8 cellular contexts compared by ENCODE assay signal in the genomic region with DNA sequence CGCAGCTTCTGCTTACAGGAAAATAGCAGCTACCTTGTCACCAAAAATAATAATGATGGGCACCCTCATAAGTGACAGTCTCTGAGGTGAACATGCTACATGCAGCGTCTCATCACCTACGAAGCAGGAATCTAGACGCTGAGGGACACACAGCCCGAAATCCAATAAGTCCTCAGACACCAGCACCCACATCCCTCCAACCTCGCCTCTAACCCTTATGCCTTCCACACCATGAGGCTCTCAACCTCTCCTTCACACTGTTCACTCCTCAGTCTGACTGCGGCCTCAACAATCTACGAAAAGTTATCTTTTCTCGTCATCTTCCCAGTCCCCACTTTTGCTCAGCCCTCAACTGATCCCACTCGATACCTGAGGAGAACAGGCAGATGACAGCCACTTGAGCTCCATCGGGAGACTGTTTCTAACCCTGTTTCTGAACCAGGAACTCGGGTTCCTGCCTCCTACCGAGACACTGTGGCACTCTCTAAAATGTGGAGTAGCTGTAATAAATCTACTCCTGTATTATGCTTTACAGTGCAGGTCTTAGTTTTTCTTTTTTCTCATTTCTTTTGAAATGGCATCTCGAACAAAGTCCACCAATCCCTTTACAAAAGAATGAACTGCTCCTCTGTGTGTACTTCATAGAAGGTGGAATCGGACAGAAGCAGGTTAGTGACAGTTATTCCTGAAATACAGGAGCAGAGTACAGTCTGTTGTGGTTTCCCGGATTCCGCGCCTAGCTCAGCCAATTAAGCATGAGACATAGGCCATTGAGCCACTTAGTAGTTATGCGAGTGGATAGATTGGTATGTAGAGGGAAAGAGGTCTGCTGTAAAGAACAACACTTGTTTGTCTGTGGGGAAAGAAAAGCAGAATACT. TPM values are rescaled to one million over a fixed set of nuclear protein-coding genes. Genes with fewer than 3 reads are reported as not detected.
DNase-seq lines count a peak whose midpoint lies in the region; ATAC-seq and TF ChIP-seq lines count a peak whose summit lies in the region.
"Not testable (repeated sequence)": the region's sequence is repeated elsewhere in the genome, so short reads cannot be mapped to it uniquely, and the experiment has no call there.

No MANE protein-coding gene starts in this region.

- not testable (repeated sequence) for H4K20me1 ChIP-seq in SK-N-SH (ENCODE audit: insufficient read depth)

- not testable (repeated sequence) for DNase-seq in AG10803 (ENCODE audit: low read depth); HFF-Myc (ENCODE audit: extremely low read depth, low read depth); SK-N-SH; activated naive CD8-positive, alpha-beta T cell treated with anti-CD3 and anti-CD28 coated beads, Interleukin-2, amount 10 ng/mL, durations not matched to agents 7 days and 5 days; effector memory CD8-positive, alpha-beta T cell; nephron progenitor cell; stimulated activated naive CD8-positive, alpha-beta T cell treated with anti-CD3 and anti-CD28 coated beads, Interleukin-15, amount 100 ng/mL, for 72 hours

- H3K27me3 ChIP-seq in SK-N-SH (ENCODE audit: insufficient read depth): not testable (repeated sequence)

- peak overlapping the region; percentile 97 for H3K27ac Mint-ChIP-seq in activated naive CD8-positive, alpha-beta T cell treated with anti-CD3 and anti-CD28 coated beads, Interleukin-2, amount 10 ng/mL, durations not matched to agents 7 days and 5 days
- H3K27ac Mint-ChIP-seq in effector memory CD8-positive, alpha-beta T cell: peak overlapping the region; percentile 99
- peak overlapping the region; percentile 99 for H3K27ac Mint-ChIP-seq in nephron progenitor cell
- peak overlapping the region; percentile 99 to 100 for H3K27ac Mint-ChIP-seq in stimulated activated naive CD8-positive, alpha-beta T cell treated with anti-CD3 and anti-CD28 coated beads, Interleukin-15, amount 100 ng/mL, for 72 hours

- not testable (repeated sequence) for H3K9me2 ChIP-seq in SK-N-SH

- CTCF ChIA-PET in SK-N-SH (lab: Yijun Ruan, JAX): not testable (repeated sequence)

- peaks cover 29% of the 10 kb centered on the region for H3K79me2 ChIP-seq in SK-N-SH (ENCODE audit: insufficient read depth)

- not testable (repeated sequence) for H3K36me3 Mint-ChIP-seq in activated naive CD8-positive, alpha-beta T cell treated with anti-CD3 and anti-CD28 coated beads, Interleukin-2, amount 10 ng/mL, durations not matched to agents 7 days and 5 days; nephron progenitor cell (ENCODE audit: low read depth)
- H3K36me3 Mint-ChIP-seq in effector memory CD8-positive, alpha-beta T cell (ENCODE audit: insufficient read depth): peaks cover 34% of the 10 kb centered on the region

- POLR2A ChIA-PET in SK-N-SH (lab: Yijun Ruan, JAX): not testable (repeated sequence)
- POLR2A ChIA-PET in activated naive CD8-positive, alpha-beta T cell treated with anti-CD3 and anti-CD28 coated beads, Interleukin-2, amount 10 ng/mL, durations not matched to agents 7 days and 5 days (lab: Charles Lee): interaction anchor here (0.6 to 1.5 kb wide), 2 partner anchors 14 to 46 kb away, joined by 3 to 5 read pairs; no protein-coding TSS in a partner anchor

- not testable (repeated sequence) for TF ChIP-seq EP300 in SK-N-SH (IDR thresholded peaks at IDR 0.05; ENCODE audit: borderline replicate concordance in 1 of 2, low read depth in 1 of 2, low read length in 1 of 2)

- H3K4me3 Mint-ChIP-seq in activated naive CD8-positive, alpha-beta T cell treated with anti-CD3 and anti-CD28 coated beads, Interleukin-2, amount 10 ng/mL, durations not matched to agents 7 days and 5 days: peak overlapping the region; percentile 96
- H3K4me3 Mint-ChIP-seq in effector memory CD8-positive, alpha-beta T cell: peak overlapping the region; percentile 98 to 99
- peak overlapping the region; percentile 99 for H3K4me3 Mint-ChIP-seq in nephron progenitor cell
- H3K4me3 Mint-ChIP-seq in stimulated activated naive CD8-positive, alpha-beta T cell treated with anti-CD3 and anti-CD28 coated beads, Interleukin-15, amount 100 ng/mL, for 72 hours: peak overlapping the region; percentile 99

- not testable (repeated sequence) for TF ChIP-seq CTCF in AG10803 (conservative IDR thresholded peaks at IDR 0.05; ENCODE audit: low read length); HFF-Myc (IDR thresholded peaks at IDR 0.05; ENCODE audit: low read depth, low read length, missing control alignments); SK-N-SH (IDR thresholded peaks at IDR 0.05); nephron progenitor cell (IDR thresholded peaks at IDR 0.05)

- not testable (repeated sequence) for H3K9me3 Mint-ChIP-seq in activated naive CD8-positive, alpha-beta T cell treated with anti-CD3 and anti-CD28 coated beads, Interleukin-2, amount 10 ng/mL, durations not matched to agents 7 days and 5 days; effector memory CD8-positive, alpha-beta T cell; nephron progenitor cell; stimulated activated naive CD8-positive, alpha-beta T cell treated with anti-CD3 and anti-CD28 coated beads, Interleukin-15, amount 100 ng/mL, for 72 hours

- peaks cover 10 to 12% of the 10 kb centered on the region in 2 experiments; a peak in 3 of 4 replicates for H3K4me1 ChIP-seq in SK-N-SH (ENCODE audit: control insufficient read depth in 1 of 2, insufficient read depth in 2 of 2, low read depth in 1 of 2, low read length in 1 of 2)

- H3K4me2 ChIP-seq in SK-N-SH: peak overlapping the region; percentile 76; the same call in 1 of the 2 replicates

- ATAC-seq in activated naive CD8-positive, alpha-beta T cell treated with anti-CD3 and anti-CD28 coated beads, Interleukin-2, amount 10 ng/mL, durations not matched to agents 7 days and 5 days (ENCODE audit: low read depth); effector memory CD8-positive, alpha-beta T cell (replicated peaks); stimulated activated naive CD8-positive, alpha-beta T cell treated with anti-CD3 and anti-CD28 coated beads, Interleukin-15, amount 100 ng/mL, for 72 hours: not testable (repeated sequence)

- peak overlapping the region; percentile 67 to 88; a peak in 3 of 4 replicates for H3K27ac ChIP-seq in SK-N-SH (ENCODE audit: low read depth in 2 of 2, low read length in 1 of 2)

- H3K4me1 Mint-ChIP-seq in activated naive CD8-positive, alpha-beta T cell treated with anti-CD3 and anti-CD28 coated beads, Interleukin-2, amount 10 ng/mL, durations not matched to agents 7 days and 5 days: peaks cover 14% of the 10 kb centered on the region
- H3K4me1 Mint-ChIP-seq in effector memory CD8-positive, alpha-beta T cell (ENCODE audit: low read depth in 2 of 2): peaks cover 10 to 19% of the 10 kb centered on the region in 2 donors
- H3K4me1 Mint-ChIP-seq in nephron progenitor cell: peaks cover 26% of the 10 kb centered on the region
- H3K4me1 Mint-ChIP-seq in stimulated activated naive CD8-positive, alpha-beta T cell treated with anti-CD3 and anti-CD28 coated beads, Interleukin-15, amount 100 ng/mL, for 72 hours: peaks cover 29% of the 10 kb centered on the region

- not testable (repeated sequence) for H3K9me3 ChIP-seq in SK-N-SH; iPS-18c (ENCODE audit: control insufficient read depth, insufficient read depth, low read length)

- peak overlapping the region; percentile 90 for H3K9ac ChIP-seq in SK-N-SH

- H2AFZ ChIP-seq in SK-N-SH (ENCODE audit: low read depth): peak overlapping the region; percentile 88

- not testable (repeated sequence) for H3F3A ChIP-seq in SK-N-SH (replicated peaks; ENCODE audit: insufficient read depth)

- peaks cover 6 to 10% of the 10 kb centered on the region in 2 experiments for H3K36me3 ChIP-seq in SK-N-SH (replicated peaks in 1 of 2; ENCODE audit: control insufficient read depth in 1 of 2, insufficient read depth in 2 of 2, low read length in 1 of 2)

- H3K4me3 ChIP-seq in AG10803 (ENCODE audit: low read length): peak overlapping the region; percentile 99
- peak overlapping the region; percentile 79 for H3K4me3 ChIP-seq in HFF-Myc (replicated peaks; ENCODE audit: low read depth, low read length)
- peak overlapping the region; percentile 89 to 97 for H3K4me3 ChIP-seq in SK-N-SH (ENCODE audit: low read depth in 2 of 2, low read length in 1 of 2)
- H3K4me3 ChIP-seq in iPS-18c (ENCODE audit: insufficient read depth, low read depth, low read length): peak overlapping the region; percentile 36; the same call in 1 of the 2 replicates

- 82% methylated on average over 15 of the region's 19 CpGs for WGBS in SK-N-SH (ENCODE audit: low lambda C conversion rate)

- not testable (repeated sequence) for H3K27me3 Mint-ChIP-seq in activated naive CD8-positive, alpha-beta T cell treated with anti-CD3 and anti-CD28 coated beads, Interleukin-2, amount 10 ng/mL, durations not matched to agents 7 days and 5 days; effector memory CD8-positive, alpha-beta T cell; nephron progenitor cell (ENCODE audit: low read depth, poor library complexity); stimulated activated naive CD8-positive, alpha-beta T cell treated with anti-CD3 and anti-CD28 coated beads, Interleukin-15, amount 100 ng/mL, for 72 hours

- TF ChIP-seq RAD21 in SK-N-SH (IDR thresholded peaks at IDR 0.05; ENCODE audit: low read length): not testable (repeated sequence)

RNA-seq across cellular contexts. Expression of a gene that starts 0.9 kb away (rescaled TPM):
- 30.0 and 34.5 TPM in 2 replicates for polyA plus RNA-seq in SK-N-SH (2012; rRNA removed)
- polyA plus RNA-seq in SK-N-SH (2012; cell fraction: cytosol; rRNA removed): 45.9 and 61.5 TPM in 2 replicates
- 12.2 and 17.2 TPM in 2 replicates for polyA plus RNA-seq in SK-N-SH (2012; cell fraction: nucleus; rRNA removed)
- 10 to 100 TPM; 44.6 to 44.7 TPM for total RNA-seq in activated naive CD8-positive, alpha-beta T cell treated with anti-CD3 and anti-CD28 coated beads, Interleukin-2, amount 10 ng/mL, durations not matched to agents 7 days and 5 days

Comparison
In these comparisons a context has a peak if more than half of its experiments do, and no peak if none do; other contexts are left out.
1. H3K4me3 ChIP-seq: peak in every context shown above with its lines; median percentile 99 in AG10803; 93 in SK-N-SH; 79 in HFF-Myc; 36 in iPS-18c.